Comparison of ENCODE assay signal across 8 cellular contexts in genomic region chr3:130699765-130700164, GRCh38. TPM values are rescaled to one million over a fixed set of nuclear protein-coding genes. Genes with fewer than 3 reads are reported as not detected.
DNase-seq lines count a peak whose midpoint lies in the region; ATAC-seq and TF ChIP-seq lines count a peak whose summit lies in the region.

No MANE protein-coding gene starts in this region.

- H3K4me3 ChIP-seq in retinal pigment epithelial cell (ENCODE audit: low read length), result no peak overlapping the region

- no peaks in the 10 kb centered on the region for H3K9me3 Mint-ChIP-seq in activated CD4-positive, alpha-beta memory T cell treated with anti-CD3 and anti-CD28 coated beads for 36 hours

- in situ Hi-C loops in G401 (cut with HindIII; ENCODE audit: low sequenced_read_pairs), result no loop called here

- no peaks in the 10 kb centered on the region for H3K4me1 Mint-ChIP-seq in activated CD4-positive, alpha-beta memory T cell treated with anti-CD3 and anti-CD28 coated beads for 36 hours (ENCODE audit: low read depth)

- POLR2A ChIA-PET in activated CD4-positive, alpha-beta memory T cell treated with anti-CD3 and anti-CD28 coated beads for 36 hours (lab: Charles Lee), result no interaction called here

- H3K36me3 Mint-ChIP-seq in activated CD4-positive, alpha-beta memory T cell treated with anti-CD3 and anti-CD28 coated beads for 36 hours, result peaks cover 39% of the 10 kb centered on the region

- no peak overlapping the region for H3K27ac Mint-ChIP-seq in activated CD4-positive, alpha-beta memory T cell treated with anti-CD3 and anti-CD28 coated beads for 36 hours

- ATAC-seq in HG03280 (IDR thresholded peaks at IDR 0.05; ENCODE audit: unreplicated experiment) (no peak), GM21529 (IDR thresholded peaks at IDR 0.05; ENCODE audit: unreplicated experiment) (no peak)

- peak; percentile 66 for TF ChIP-seq CTCF in retinal pigment epithelial cell (conservative IDR thresholded peaks at IDR 0.05; ENCODE audit: low read depth, low read length)

- CTCF ChIA-PET in activated CD4-positive, alpha-beta memory T cell treated with anti-CD3 and anti-CD28 coated beads for 36 hours (lab: Charles Lee), result interaction anchor here (1.4 kb wide), 1 partner anchor 193 kb away, joined by 5 read pairs; no protein-coding TSS in a partner anchor

- intact Hi-C loops in activated CD4-positive, alpha-beta memory T cell treated with anti-CD3 and anti-CD28 coated beads for 36 hours (cut with micrococcal nuclease), result loop anchor here (1.0 to 2.0 kb wide), 2 partner anchors 47 to 194 kb away; partner anchors contain the start of gene PIK3R4

- H3K27me3 Mint-ChIP-seq in activated CD4-positive, alpha-beta memory T cell treated with anti-CD3 and anti-CD28 coated beads for 36 hours, result no peaks in the 10 kb centered on the region

- H3K4me3 Mint-ChIP-seq in activated CD4-positive, alpha-beta memory T cell treated with anti-CD3 and anti-CD28 coated beads for 36 hours, result no peak overlapping the region

- DNase-seq in A172 (ENCODE audit: low spot score) (peak; percentile 26), G401 (ENCODE audit: low spot score) (peak; percentile 3), NCI-H1694 treated with DMSO at 0.1 percent for 48 hours (lab: John Stamatoyannopoulos, UW) (peak; percentile 4), dermis microvascular lymphatic vessel endothelial cell (ENCODE audit: low read depth in 2 of 2) (peak; percentile 15 to 54), retinal pigment epithelial cell (ENCODE audit: low read depth) (peak; percentile 6)
- no peak for DNase-seq in activated CD4-positive, alpha-beta memory T cell treated with anti-CD3 and anti-CD28 coated beads for 36 hours

RNA-seq across cellular contexts. Expression of gene PIK3R4, which starts 46.9 kb away (rescaled TPM):
- 26.6 and 38.4 TPM in 2 replicates for total RNA-seq in A172 (2014; rRNA removed; shearing (Covaris generic))
- total RNA-seq in G401 (2014; rRNA removed; shearing (Covaris generic)), result 14.8 and 30.3 TPM in 2 replicates
- total RNA-seq in dermis microvascular lymphatic vessel endothelial cell, result 27.9 and 35.0 TPM in 2 replicates
- 10 to 100 TPM; 28.3 to 28.5 TPM for total RNA-seq in activated CD4-positive, alpha-beta memory T cell treated with anti-CD3 and anti-CD28 coated beads for 36 hours
